ENCODE assay signal across 24 cellular contexts in the genomic region with DNA sequence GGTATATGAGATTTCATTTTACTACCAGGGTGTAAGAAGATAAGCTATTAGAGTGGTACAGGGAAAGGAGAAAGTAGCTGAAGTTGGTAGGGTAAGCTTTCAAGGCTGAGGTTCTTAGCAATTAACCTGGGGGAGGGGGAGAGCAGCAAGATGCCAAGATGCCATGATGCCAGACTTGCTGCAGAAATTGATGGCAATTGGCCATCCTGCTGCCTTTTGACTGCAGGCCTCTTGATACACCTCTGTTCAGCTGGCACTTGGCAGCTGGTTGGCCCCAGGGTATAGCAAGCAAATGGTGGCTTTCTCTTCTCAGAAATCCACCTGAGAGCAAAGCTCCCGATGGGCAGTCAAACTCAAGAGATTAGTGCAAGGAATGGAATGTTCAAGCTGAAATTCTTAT.
"Had no signal": no experiment of that assay in that cellular context is flagged by ENCODE, and none has a peak within 500 bp of the region (broad histone marks: within the 10 kb centered on the region; RNA-seq: fewer than 3 reads in every experiment).

No MANE protein-coding gene starts in this region.

- H3K36me3 ChIP-seq: gastrocnemius medialis, neural progenitor cell, sigmoid colon, stomach, thyroid gland, vagina had no signal

- ATAC-seq: esophagus mucosa; gastrocnemius medialis; naive thymus-derived CD4-positive, alpha-beta T cell; stimulated activated effector memory CD8-positive, alpha-beta T cell treated with anti-CD3 and anti-CD28 coated beads, Interleukin-12 subunit alpha, Interleukin-12 subunit beta, amount 100 ng/mL, for 72 hours had no signal

- H3K9me3 ChIP-seq: gastrocnemius medialis, sigmoid colon, stomach, thyroid gland, vagina had no signal

- H3K27ac ChIP-seq: dorsolateral prefrontal cortex, epithelial cell of prostate, gastrocnemius medialis, neural progenitor cell, parathyroid adenoma, sigmoid colon, stomach, thyroid gland, vagina had no signal

- H3K4me3 ChIP-seq: dorsolateral prefrontal cortex, gastrocnemius medialis, neural progenitor cell, sigmoid colon, stomach, thyroid gland, vagina had no signal

- H3K9ac ChIP-seq: neural progenitor cell, parathyroid adenoma had no signal

- H2AFZ ChIP-seq: neural progenitor cell, parathyroid adenoma had no signal

- H3K4me2 ChIP-seq: neural progenitor cell had no signal

- DNase-seq: dorsolateral prefrontal cortex; effector CD4-positive, alpha-beta T cell; foreskin fibroblast; gastrocnemius medialis; head of caudate nucleus; hippocampal formation; islet precursor cell; kidney glomerular epithelial cell; mesendoderm; midbrain; naive thymus-derived CD4-positive, alpha-beta T cell; sigmoid colon; stimulated activated CD4-positive, alpha-beta T cell treated with anti-CD3 and anti-CD28 coated beads, Interleukin-2, amount 100 ng/mL, for 24 hours; stimulated activated CD4-positive, alpha-beta T cell treated with anti-CD3 and anti-CD28 coated beads, Interleukin-4, amount 100 ng/mL, for 24 hours; stimulated activated naive CD4-positive, alpha-beta T cell treated with Interleukin-2 at 50 U/mL for 16 hours; stomach; thyroid gland; trophoblast cell had no signal

- H3K4me1 ChIP-seq: gastrocnemius medialis, neural progenitor cell, parathyroid adenoma, thyroid gland, vagina had no signal

- H3K27me3 ChIP-seq: dorsolateral prefrontal cortex, gastrocnemius medialis, neural progenitor cell, sigmoid colon, stomach, thyroid gland, vagina had no signal
